23 cellular contexts compared by ENCODE assay signal in genomic region chr2:35504419-35504818, GRCh38.
"Had no signal": no experiment of that assay in that cellular context is flagged by ENCODE, and none has a peak within 500 bp of the region (broad histone marks: within the 10 kb centered on the region; RNA-seq: fewer than 3 reads in every experiment).

No MANE protein-coding gene starts in this region.

- H3K4me1 ChIP-seq: ascending aorta, colonic mucosa had no signal

- FAIRE-seq: endometrium had no signal

- ATAC-seq: activated CD4-positive, alpha-beta T cell treated with anti-CD3 and anti-CD28 coated beads for 36 hours; activated CD8-positive, alpha-beta memory T cell treated with anti-CD3 and anti-CD28 coated beads, Interleukin-2, amount 10 ng/mL, durations not matched to agents 7 days and 5 days; activated CD8-positive, alpha-beta T cell treated with anti-CD3 and anti-CD28 coated beads, Interleukin-2, amount 10 ng/mL, durations not matched to agents 7 days and 5 days; esophagus mucosa had no signal

- H3K27me3 ChIP-seq: ascending aorta, colonic mucosa had no signal

- H3K9me3 ChIP-seq: ascending aorta, colonic mucosa had no signal

- H3K36me3 ChIP-seq: ascending aorta, colonic mucosa had no signal

- H3K4me3 ChIP-seq: ascending aorta, colonic mucosa had no signal

- DNase-seq: activated CD4-positive, alpha-beta memory T cell treated with anti-CD3 and anti-CD28 coated beads for 36 hours; activated CD4-positive, alpha-beta T cell treated with anti-CD3 and anti-CD28 coated beads for 36 hours; activated CD4-positive, alpha-beta T cell treated with anti-CD3 and anti-CD28 coated beads, Interleukin-2, amount 10 ng/mL, durations not matched to agents 24 days and 14 days; activated CD4-positive, CD25-positive, alpha-beta regulatory T cell; activated CD4-positive, CD25-positive, alpha-beta regulatory T cell treated with anti-CD3 and anti-CD28 coated beads, Interleukin-2, amount 50 U/mL, for 72 hours; activated CD8-positive, alpha-beta memory T cell treated with anti-CD3 and anti-CD28 coated beads, Interleukin-2, amount 10 ng/mL, durations not matched to agents 7 days and 5 days; activated CD8-positive, alpha-beta memory T cell treated with anti-CD3 and anti-CD28 coated beads, Interleukin-2, amount 50 U/mL, for 4 hours; activated CD8-positive, alpha-beta T cell treated with anti-CD3 and anti-CD28 coated beads, Interleukin-2, amount 10 ng/mL, durations not matched to agents 7 days and 5 days; activated effector memory CD4-positive, alpha-beta T cell treated with anti-CD3 and anti-CD28 coated beads, Interleukin-2, amount 50 U/mL, for 16 hours; activated naive CD4-positive, alpha-beta T cell treated with anti-CD3 and anti-CD28 coated beads for 36 hours; activated naive CD8-positive, alpha-beta T cell treated with anti-CD3 and anti-CD28 coated beads, Interleukin-2, amount 10 ng/mL, durations not matched to agents 7 days and 5 days; activated T-cell treated with anti-CD3 and anti-CD28 coated beads, Interleukin-2, amount 50 U/mL, for 1 hour; activated T-cell treated with anti-CD3 and anti-CD28 coated beads, Interleukin-2, amount 50 U/mL, for 48 hours; caudate nucleus; cerebellar nuclear complex; colonic mucosa; effector CD8-positive, alpha-beta T cell; foreskin fibroblast; head of caudate nucleus; T-helper 2 cell had no signal

- H3K27ac ChIP-seq: ascending aorta, colonic mucosa had no signal
